In genomic region chrX:38937400-38937799, GRCh38 we compare ENCODE assay signal across 17 cellular contexts.
DNase-seq lines count a peak whose midpoint lies in the region; ATAC-seq, FAIRE-seq and TF ChIP-seq lines count a peak whose summit lies in the region.
"Had no signal": no experiment of that assay in that cellular context is flagged by ENCODE, and none has a peak within 500 bp of the region (broad histone marks: within the 10 kb centered on the region; RNA-seq: fewer than 3 reads in every experiment).

No MANE protein-coding gene starts in this region.

- H3K9me3 ChIP-seq in HepG2 (ENCODE audit: low read length) (no peaks in the 10 kb centered on the region), gastrocnemius medialis (no peaks in the 10 kb centered on the region)
- H3K9me3 ChIP-seq: A549 had no signal

- H3K36me3 ChIP-seq in HepG2 (replicated peaks in 1 of 2; ENCODE audit: control insufficient read depth in 1 of 2, insufficient read depth in 2 of 2, low read length in 2 of 2) (no peaks in the 10 kb centered on the region), gastrocnemius medialis (no peaks in the 10 kb centered on the region)

- no peak overlapping the region for H3K4me3 ChIP-seq in HepG2 (replicated peaks in 1 of 3; ENCODE audit: insufficient read depth in 1 of 3, low read depth in 2 of 3, low read length in 3 of 3)
- H3K4me3 ChIP-seq in gastrocnemius medialis, result no peak overlapping the region
- H3K4me3 ChIP-seq: A549, K562 had no signal

- no peak overlapping the region for H3K4me2 ChIP-seq in HepG2 (ENCODE audit: low read depth, low read length)
- H3K4me2 ChIP-seq: A549 had no signal

- DNase-seq in NCI-H2029 (lab: John Stamatoyannopoulos, UW), result peak; percentile 5
- DNase-seq in HepG2 (ENCODE audit: low spot score), result peak; percentile 0
- DNase-seq in gastrocnemius medialis, result no peak
- DNase-seq in NCI-H748 (lab: John Stamatoyannopoulos, UW; ENCODE audit: unreplicated experiment), result no peak
- no peak for DNase-seq in Right ventricle myocardium superior
- no peak for DNase-seq in activated CD4-positive, alpha-beta T cell treated with anti-CD3 and anti-CD28 coated beads, Interleukin-2, amount 50 U/mL, for 1 hour
- DNase-seq: CD8-positive, alpha-beta T cell; COR-L47; HCEC 1CT; HFFc6 had no signal

- TF ChIP-seq POLR2A in HepG2 (IDR thresholded peaks at IDR 0.05; ENCODE audit: insufficient read depth in 1 of 2, low read depth in 2 of 2, low read length in 2 of 2) (no peak), gastrocnemius medialis (IDR thresholded peaks at IDR 0.05) (no peak)

- ATAC-seq in HepG2 (no peak), gastrocnemius medialis (no peak), Right ventricle myocardium superior (ENCODE audit: poor library complexity) (no peak), GM19395 (IDR thresholded peaks at IDR 0.05; ENCODE audit: unreplicated experiment) (no peak)
- ATAC-seq: A549; CD8-positive, alpha-beta T cell; K562 had no signal

- no peak for TF ChIP-seq RAD21 in HepG2 (CRISPR knock-in tag; IDR thresholded peaks at IDR 0.05)

- POLR2A ChIA-PET in HepG2 (lab: Yijun Ruan, JAX), result no interaction called here

- intact Hi-C loops in HepG2 (cut with micrococcal nuclease; ENCODE audit: unreplicated experiment) (no loop called here), gastrocnemius medialis (cut with DNase I; ENCODE audit: low total_unique reads) (loop anchor here (5.0 kb wide), 1 partner anchor 85 kb away; no protein-coding TSS in a partner anchor), Right ventricle myocardium superior (cut with DNase I) (no loop called here)

- H3K27me3 ChIP-seq in HepG2 (ENCODE audit: control insufficient read depth in 1 of 2, insufficient read depth in 2 of 2, low read length in 2 of 2) (no peaks in the 10 kb centered on the region), gastrocnemius medialis (no peaks in the 10 kb centered on the region)

- peak overlapping the region; percentile 27; the same call in 1 of the 2 replicates for H3K27ac ChIP-seq in VCaP
- H3K27ac ChIP-seq in HepG2 (ENCODE audit: extremely low read length, insufficient read depth, low read length), result no peak overlapping the region
- peak overlapping the region in 3 of 4 donors; percentile 77 to 87 (median 83) for H3K27ac ChIP-seq in gastrocnemius medialis
- H3K27ac ChIP-seq: A549, HL-60 had no signal

- H3K79me2 ChIP-seq in HepG2 (ENCODE audit: insufficient read depth, low read length), result no peaks in the 10 kb centered on the region

- in situ Hi-C loops in HepG2 (cut with HindIII; ENCODE audit: extremely low pct_ligation_motif_present, low pct_unique_long_range_greater_than_20kb) (no loop called here), gastrocnemius medialis (cut with MboI; ENCODE audit: low sequenced_read_pairs in 4 of 4) (loop anchor here in 1 of 4 donors (10.0 kb wide), 1 partner anchor 133 kb away; the partner anchor contains the start of gene MID1IP1)

- BruUV-seq in HepG2 (replicated peaks; lab: Mats Ljungman, UMichigan), result no TSS peak

- CTCF ChIA-PET in HepG2 (lab: Yijun Ruan, JAX; ENCODE audit: low intra/inter-chr PET ratio, low total read pairs), result no interaction called here

- H3K4me1 ChIP-seq in HepG2 (ENCODE audit: insufficient read depth, low read length) (no peaks in the 10 kb centered on the region; the same call in 1 of the 2 replicates), gastrocnemius medialis (peaks cover 3 to 42% of the 10 kb centered on the region in 2 donors)
- H3K4me1 ChIP-seq: A549 had no signal

- H3K9ac ChIP-seq in HepG2 (ENCODE audit: insufficient read depth, low read depth, low read length), result no peak overlapping the region

- TF ChIP-seq CTCF in VCaP (conservative IDR thresholded peaks at IDR 0.05) (no peak), HepG2 (CRISPR knock-in tag; IDR thresholded peaks at IDR 0.05) (no peak), gastrocnemius medialis (IDR thresholded peaks at IDR 0.05 in 4 of 5, conservative IDR thresholded peaks at IDR 0.05 in 1 of 5) (no peak)

- TF ChIP-seq EP300 in HepG2 (IDR thresholded peaks at IDR 0.05; ENCODE audit: low read depth in 2 of 2, low read length in 2 of 2) (no peak), HepG2 (CRISPR knock-in tag; IDR thresholded peaks at IDR 0.05; ENCODE audit: borderline replicate concordance) (no peak)

- H4K20me1 ChIP-seq in HepG2 (ENCODE audit: insufficient read depth, low read length), result no peaks in the 10 kb centered on the region

- H2AFZ ChIP-seq in HepG2 (ENCODE audit: low read length), result no peak overlapping the region

- FAIRE-seq in HepG2 (lab: Jason Lieb, UNC), result no peak
- FAIRE-seq: GM18507, H1, K562 had no signal

TF ChIP-seq in HepG2, 621 proteins besides CTCF, POLR2A, EP300 and RAD21:
- no peak for TF ChIP-seq ZNF468 (CRISPR knock-in tag; IDR thresholded peaks at IDR 0.05)
- TF ChIP-seq ZNF619 (CRISPR knock-in tag; IDR thresholded peaks at IDR 0.05), result no peak

Comparison
In these comparisons a context has a peak if more than half of its experiments do, and no peak if none do; other contexts are left out.
1. DNase-seq: peak in NCI-H2029 (single experiment) and HepG2 (single experiment); none in gastrocnemius medialis (0 of 2), NCI-H748 (single experiment), Right ventricle myocardium superior (single experiment) and activated CD4-positive, alpha-beta T cell treated with anti-CD3 and anti-CD28 coated beads, Interleukin-2, amount 50 U/mL, for 1 hour (single experiment).